1 cellular context compared by ENCODE assay signal in genomic region chr1:176396604-176397395, GRCh38.
DNase-seq lines count a peak whose midpoint lies in the region; TF ChIP-seq lines count a peak whose summit lies in the region.
"Not testable (repeated sequence)": the region's sequence is repeated elsewhere in the genome, so short reads cannot be mapped to it uniquely, and the experiment has no call there.

No MANE protein-coding gene starts in this region.

- H3K27ac Mint-ChIP-seq in chondrocyte (ENCODE audit: unreplicated experiment): not testable (repeated sequence)

- H3K4me3 Mint-ChIP-seq in chondrocyte (ENCODE audit: unreplicated experiment): not testable (repeated sequence)

- not testable (repeated sequence) for H3K27me3 Mint-ChIP-seq in chondrocyte (ENCODE audit: low read depth)

- H3K9me3 Mint-ChIP-seq in chondrocyte (ENCODE audit: low read depth): peaks cover 13% of the 10 kb centered on the region

- H3K4me1 Mint-ChIP-seq in chondrocyte (ENCODE audit: low read depth): not testable (repeated sequence)

- H3K36me3 Mint-ChIP-seq in chondrocyte (ENCODE audit: low read depth): not testable (repeated sequence)

- not testable (repeated sequence) for TF ChIP-seq CTCF in chondrocyte (IDR thresholded peaks at IDR 0.05)

- peak; percentile 55 for DNase-seq in chondrocyte (ENCODE audit: low spot score)
